In the genomic region with DNA sequence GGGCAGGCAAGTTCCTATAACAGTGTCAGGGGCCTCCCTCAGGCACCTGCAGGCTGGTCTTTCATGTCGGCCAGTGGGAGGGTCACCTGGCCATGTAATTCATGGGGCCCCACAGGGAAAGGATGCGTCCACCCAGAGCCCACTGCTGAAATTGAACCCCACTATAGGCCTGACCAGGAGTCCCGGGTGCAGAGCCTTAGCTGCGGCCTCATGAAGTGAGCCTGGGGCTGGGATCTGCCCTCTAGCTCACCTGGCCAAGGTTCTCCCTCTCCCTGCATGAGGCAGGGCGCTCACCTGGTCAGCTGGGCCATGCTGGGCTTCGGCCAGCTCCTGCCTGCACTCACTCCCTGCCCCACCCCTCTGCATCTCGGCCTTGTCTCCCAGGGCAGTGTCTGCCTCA, we compare ENCODE assay signal across 18 cellular contexts. TPM values are rescaled to one million over a fixed set of nuclear protein-coding genes. Genes with fewer than 3 reads are reported as not detected.
DNase-seq lines count a peak whose midpoint lies in the region; ATAC-seq and TF ChIP-seq lines count a peak whose summit lies in the region.
"Had no signal": no experiment of that assay in that cellular context is flagged by ENCODE, and none has a peak within 500 bp of the region (broad histone marks: within the 10 kb centered on the region; RNA-seq: fewer than 3 reads in every experiment).

No MANE protein-coding gene starts in this region.

- H3K4me3 ChIP-seq in coronary artery (no peak overlapping the region), vagina (no peak overlapping the region)
- H3K4me3 ChIP-seq: BLaER1 treated with 17β-estradiol and CSF1 and Interleukin-3, amounts not matched to agents 10 nM and 100 nM; GM23248 had no signal

- POLR2A ChIA-PET in MCF 10A (lab: Yijun Ruan, JAX) = no interaction called here

- peaks cover 2% of the 10 kb centered on the region for H3K27me3 Mint-ChIP-seq in glutamatergic neuron (ENCODE audit: unreplicated experiment)
- peaks cover 66% of the 10 kb centered on the region for H3K27me3 Mint-ChIP-seq in MCF 10A (ENCODE audit: insufficient read depth, unreplicated experiment)

- no peak for TF ChIP-seq POLR2A in vagina (IDR thresholded peaks at IDR 0.05)

- BruUV-seq in MCF 10A (replicated peaks; lab: Mats Ljungman, UMichigan) = no TSS peak

- no peaks in the 10 kb centered on the region for H3K27me3 ChIP-seq in vagina
- H3K27me3 ChIP-seq: BLaER1 treated with 17β-estradiol and CSF1 and Interleukin-3, amounts not matched to agents 10 nM and 100 nM had no signal

- H3K27ac ChIP-seq in coronary artery (no peak overlapping the region), vagina (no peak overlapping the region)
- H3K27ac ChIP-seq: BLaER1 treated with 17β-estradiol and CSF1 and Interleukin-3, amounts not matched to agents 10 nM and 100 nM; GM23248 had no signal

- CTCF ChIA-PET in MCF 10A (lab: Yijun Ruan, JAX) = no interaction called here

- no peak for ATAC-seq in Right ventricle myocardium inferior
- ATAC-seq: HCT116 had no signal

- TF ChIP-seq CTCF in coronary artery (IDR thresholded peaks at IDR 0.05) = no peak
- no peak for TF ChIP-seq CTCF in vagina (IDR thresholded peaks at IDR 0.05)
- TF ChIP-seq CTCF in glutamatergic neuron (IDR thresholded peaks at IDR 0.05; ENCODE audit: partially characterized antibody, unreplicated experiment) = no peak
- no peak for TF ChIP-seq CTCF in MCF 10A (IDR thresholded peaks at IDR 0.05; ENCODE audit: unreplicated experiment)

- DNase-seq in cardiac septum (ENCODE audit: low spot score) (peak; percentile 17), Right ventricle myocardium inferior (ENCODE audit: missing footprints) (no peak), coronary artery (ENCODE audit: low spot score) (peak; percentile 47), islet precursor cell (peak; percentile 36), vagina (ENCODE audit: extremely low spot score in 2 of 2) (peak; percentile 42 to 67), SIG-M5 treated with dmso at 0.1 percent for 504 hours (lab: John Stamatoyannopoulos, UW; ENCODE audit: unreplicated experiment) (no peak), glutamatergic neuron (no peak), MCF 10A (ENCODE audit: unreplicated experiment) (no peak)
- DNase-seq: 8988T; Caco-2; CD4-positive, CD25-positive, alpha-beta regulatory T cell; CD8-positive, alpha-beta memory T cell; GM23248; HFFc6; IMR-90 had no signal

- H3K4me1 ChIP-seq in vagina = no peaks in the 10 kb centered on the region
- H3K4me1 ChIP-seq: BLaER1 treated with 17β-estradiol and CSF1 and Interleukin-3, amounts not matched to agents 10 nM and 100 nM; Caco-2 had no signal

- H3K36me3 Mint-ChIP-seq in glutamatergic neuron (ENCODE audit: unreplicated experiment) (peaks cover 8% of the 10 kb centered on the region), MCF 10A (ENCODE audit: insufficient read depth, unreplicated experiment) (no peaks in the 10 kb centered on the region)
- H3K36me3 Mint-ChIP-seq: CD4-positive, CD25-positive, alpha-beta regulatory T cell; CD8-positive, alpha-beta memory T cell had no signal

- H3K4me1 Mint-ChIP-seq in glutamatergic neuron (ENCODE audit: low read depth, unreplicated experiment) (no peaks in the 10 kb centered on the region), MCF 10A (ENCODE audit: insufficient read depth, unreplicated experiment) (no peaks in the 10 kb centered on the region)
- H3K4me1 Mint-ChIP-seq: B cell; CD8-positive, alpha-beta memory T cell had no signal

- intact Hi-C loops in cardiac septum (cut with DNase I) = no loop called here
- intact Hi-C loops in Right ventricle myocardium inferior (cut with DNase I) = no loop called here
- intact Hi-C loops in vagina (cut with DNase I) = loop anchor here (10.0 kb wide), 1 partner anchor 147 kb away; no protein-coding TSS in a partner anchor
- intact Hi-C loops in MCF 10A (cut with micrococcal nuclease) = no loop called here

- no peaks in the 10 kb centered on the region for H3K9me3 ChIP-seq in vagina
- H3K9me3 ChIP-seq: Caco-2 had no signal

- peaks cover 2% of the 10 kb centered on the region for H3K9me3 Mint-ChIP-seq in glutamatergic neuron (ENCODE audit: unreplicated experiment)
- H3K9me3 Mint-ChIP-seq in MCF 10A (ENCODE audit: unreplicated experiment) = no peaks in the 10 kb centered on the region
- H3K9me3 Mint-ChIP-seq: HFFc6 had no signal

- no peak overlapping the region for H3K27ac Mint-ChIP-seq in glutamatergic neuron (ENCODE audit: unreplicated experiment)
- no peak overlapping the region for H3K27ac Mint-ChIP-seq in MCF 10A (ENCODE audit: low read depth, unreplicated experiment)
- H3K27ac Mint-ChIP-seq: B cell; CD8-positive, alpha-beta memory T cell; HFFc6 had no signal

- H3K4me3 Mint-ChIP-seq in glutamatergic neuron (ENCODE audit: unreplicated experiment) (no peak overlapping the region), MCF 10A (ENCODE audit: unreplicated experiment) (no peak overlapping the region)
- H3K4me3 Mint-ChIP-seq: B cell; CD4-positive, CD25-positive, alpha-beta regulatory T cell; CD8-positive, alpha-beta memory T cell; HFFc6 had no signal

- H3K36me3 ChIP-seq in vagina = no peaks in the 10 kb centered on the region
- H3K36me3 ChIP-seq: BLaER1 treated with 17β-estradiol and CSF1 and Interleukin-3, amounts not matched to agents 10 nM and 100 nM had no signal

RNA-seq across cellular contexts. Expression of a gene that starts 41.1 kb away (rescaled TPM):
- total RNA-seq in cardiac septum = not detected
- total RNA-seq in Right ventricle myocardium inferior = not detected
- not detected for total RNA-seq in vagina
- not detected for total RNA-seq in glutamatergic neuron (ENCODE audit: unreplicated experiment)
- not detected in 2 replicates for total RNA-seq in MCF 10A (2022)
- total RNA-seq: B cell; Caco-2; CD4-positive, CD25-positive, alpha-beta regulatory T cell; CD8-positive, alpha-beta memory T cell; GM23248; HFFc6; IMR-90 had no signal

Comparison
In these comparisons a context has a peak if more than half of its experiments do, and no peak if none do; other contexts are left out.
1. DNase-seq: peak in cardiac septum (single experiment), coronary artery (single experiment), islet precursor cell (single experiment) and vagina (2 of 2); none in Right ventricle myocardium inferior (single experiment), SIG-M5 treated with dmso at 0.1 percent for 504 hours (single experiment), glutamatergic neuron (single experiment) and MCF 10A (single experiment).